3 cellular contexts compared by ENCODE assay signal in the genomic region with DNA sequence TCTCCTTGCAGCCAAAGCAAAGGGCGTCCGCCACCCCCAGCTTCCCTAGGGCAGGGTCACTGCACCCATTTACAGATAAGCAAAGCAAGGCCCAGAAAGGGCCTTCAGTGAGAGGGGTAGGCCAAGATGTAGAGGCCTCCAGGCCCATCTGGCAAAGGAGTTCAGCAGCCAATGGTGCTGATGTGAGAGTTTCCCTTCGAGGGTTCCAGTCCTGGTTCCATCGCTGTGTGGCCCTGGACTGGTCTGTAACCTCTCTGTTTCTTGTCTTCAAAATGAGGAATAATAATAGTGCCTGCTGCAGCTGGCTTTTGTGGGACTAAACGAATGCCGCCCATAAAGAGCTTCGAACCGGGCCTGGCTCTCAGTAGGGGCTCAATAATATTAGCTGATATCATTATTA.
TF ChIP-seq lines count a peak whose summit lies in the region.

No MANE protein-coding gene starts in this region.

TF ChIP-seq in A549, 52 proteins besides CTCF, POLR2A, EP300 and RAD21:
- TF ChIP-seq JUNB (IDR thresholded peaks at IDR 0.05) = no peak
- TF ChIP-seq ZFP36 (IDR thresholded peaks at IDR 0.05; ENCODE audit: borderline replicate concordance, partially characterized antibody) = peak; percentile 9
- TF ChIP-seq, protein P1, sequence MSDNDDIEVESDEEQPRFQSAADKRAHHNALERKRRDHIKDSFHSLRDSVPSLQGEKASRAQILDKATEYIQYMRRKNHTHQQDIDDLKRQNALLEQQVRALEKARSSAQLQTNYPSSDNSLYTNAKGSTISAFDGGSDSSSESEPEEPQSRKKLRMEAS (IDR thresholded peaks at IDR 0.05) = no peak
- 0 out of 2 replicates have a peak, but pooled peaks have one; percentile 38 for TF ChIP-seq HDAC2 (IDR thresholded peaks at IDR 0.05)
- no peak for TF ChIP-seq RARB (CRISPR knock-in tag; IDR thresholded peaks at IDR 0.05)
- no peak for TF ChIP-seq TP53 (CRISPR knock-in tag; IDR thresholded peaks at IDR 0.05)
- no peak for TF ChIP-seq RNF2 (IDR thresholded peaks at IDR 0.05; ENCODE audit: borderline replicate concordance, low read depth)
- no peak for TF ChIP-seq FOSB (CRISPR knock-in tag; IDR thresholded peaks at IDR 0.05)
- TF ChIP-seq HOXB5 (CRISPR knock-in tag; IDR thresholded peaks at IDR 0.05) = no peak
- no peak for TF ChIP-seq RCOR1 (IDR thresholded peaks at IDR 0.05; ENCODE audit: low read depth, low read length)

TF ChIP-seq in HEK293, 187 proteins besides CTCF, POLR2A, EP300 and RAD21:
- no peak for TF ChIP-seq MYNN (tag by site-specific recombination; IDR thresholded peaks at IDR 0.05; ENCODE audit: borderline replicate concordance)
- TF ChIP-seq ZNF239 (tag by site-specific recombination; IDR thresholded peaks at IDR 0.05) = no peak
- TF ChIP-seq ZBTB1 (tag by site-specific recombination; IDR thresholded peaks at IDR 0.05) = no peak
- TF ChIP-seq ZNF768 (tag by site-specific recombination; IDR thresholded peaks at IDR 0.05) = peak; percentile 71; the same call in 1 of the 2 replicates
- no peak for TF ChIP-seq ZBTB17 (tag by site-specific recombination; IDR thresholded peaks at IDR 0.05)
- no peak for TF ChIP-seq ZNF223 (tag by site-specific recombination; IDR thresholded peaks at IDR 0.05)
- TF ChIP-seq ZNF292 (tag by site-specific recombination; IDR thresholded peaks at IDR 0.05; ENCODE audit: borderline replicate concordance, low read depth) = no peak
- no peak for TF ChIP-seq HIC1 (tag by site-specific recombination; IDR thresholded peaks at IDR 0.05)
- no peak for TF ChIP-seq GLI2 (tag by site-specific recombination; IDR thresholded peaks at IDR 0.05; ENCODE audit: borderline replicate concordance, low read depth)

TF ChIP-seq in H1, 55 proteins besides CTCF, POLR2A, EP300 and RAD21:
- TF ChIP-seq KDM1A (IDR thresholded peaks at IDR 0.05; ENCODE audit: borderline replicate concordance, low read length) (0 out of 2 replicates have a peak, but pooled peaks have one; percentile 21), RBBP5 (IDR thresholded peaks at IDR 0.05; ENCODE audit: borderline replicate concordance, low read depth, low read length) (no peak)
